ENCODE assay signal across 14 cellular contexts in the genomic region with DNA sequence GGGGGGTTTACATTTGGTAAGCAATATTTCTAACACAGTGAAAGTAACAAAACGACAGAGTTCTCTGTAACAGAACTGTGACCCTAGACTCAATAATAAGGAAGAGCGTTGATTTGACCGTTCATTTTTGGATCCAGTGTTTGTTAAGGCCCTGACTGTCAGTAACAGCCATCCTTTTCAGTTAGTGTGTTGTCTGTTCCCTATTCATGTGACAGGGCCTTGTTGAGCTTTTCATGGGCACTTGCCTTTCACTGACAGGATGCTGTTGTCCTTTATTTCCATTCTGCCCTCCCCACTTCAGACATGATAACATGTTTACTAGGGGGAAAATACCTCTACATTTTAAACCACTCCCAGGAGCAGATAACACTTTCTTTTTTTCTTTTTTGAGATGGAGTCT. TPM values are rescaled to one million over a fixed set of nuclear protein-coding genes. Genes with fewer than 3 reads are reported as not detected.
DNase-seq lines count a peak whose midpoint lies in the region; ATAC-seq and TF ChIP-seq lines count a peak whose summit lies in the region.
"Had no signal": no experiment of that assay in that cellular context is flagged by ENCODE, and none has a peak within 500 bp of the region (broad histone marks: within the 10 kb centered on the region; RNA-seq: fewer than 3 reads in every experiment).

No MANE protein-coding gene starts in this region.

- peaks cover 92% of the 10 kb centered on the region for H3K4me1 Mint-ChIP-seq in HFFc6 (ENCODE audit: low read depth)
- peaks cover 54% of the 10 kb centered on the region for H3K4me1 Mint-ChIP-seq in activated T-helper 17 cell treated with anti-CD3 and anti-CD28 coated beads, Interleukin-2, amount 50 U/mL, for 72 hours

- no peak overlapping the region for H3K4me3 Mint-ChIP-seq in HFFc6
- H3K4me3 Mint-ChIP-seq in activated T-helper 17 cell treated with anti-CD3 and anti-CD28 coated beads, Interleukin-2, amount 50 U/mL, for 72 hours, result peak overlapping the region; percentile 62

- H3K9me3 Mint-ChIP-seq in HFFc6, result no peaks in the 10 kb centered on the region
- no peaks in the 10 kb centered on the region for H3K9me3 Mint-ChIP-seq in activated T-helper 17 cell treated with anti-CD3 and anti-CD28 coated beads, Interleukin-2, amount 50 U/mL, for 72 hours

- H3K36me3 Mint-ChIP-seq in HFFc6 (ENCODE audit: low read depth), result peaks cover 14% of the 10 kb centered on the region
- no peaks in the 10 kb centered on the region for H3K36me3 Mint-ChIP-seq in activated T-helper 17 cell treated with anti-CD3 and anti-CD28 coated beads, Interleukin-2, amount 50 U/mL, for 72 hours (ENCODE audit: low read depth)

- ATAC-seq in activated T-helper 17 cell treated with anti-CD3 and anti-CD28 coated beads, Interleukin-2, amount 50 U/mL, for 72 hours (replicated peaks), result peak; percentile 29
- ATAC-seq in HG03045 (IDR thresholded peaks at IDR 0.05; ENCODE audit: unreplicated experiment), result no peak

- no peak for TF ChIP-seq CTCF in HFFc6 (IDR thresholded peaks at IDR 0.05)

- no peaks in the 10 kb centered on the region for H3K27me3 Mint-ChIP-seq in HFFc6 (ENCODE audit: insufficient read depth)
- H3K27me3 Mint-ChIP-seq in activated T-helper 17 cell treated with anti-CD3 and anti-CD28 coated beads, Interleukin-2, amount 50 U/mL, for 72 hours, result no peaks in the 10 kb centered on the region

- DNase-seq in HFFc6 (no peak), globus pallidus (ENCODE audit: low spot score) (peak; percentile 87), putamen (ENCODE audit: low spot score) (peak; percentile 78), DMS 273 (lab: John Stamatoyannopoulos, UW; ENCODE audit: unreplicated experiment) (no peak), HUDEP-2 (lab: John Stamatoyannopoulos, UW; ENCODE audit: unreplicated experiment in 76 of 76) (no peak)
- no peak for DNase-seq in activated effector memory CD4-positive, alpha-beta T cell treated with anti-CD3 and anti-CD28 coated beads, Interleukin-2, amount 50 U/mL, for 16 hours
- DNase-seq: EL, foreskin fibroblast, NCI-H1092, NCI-H82, right cardiac atrium, SW 1271 had no signal

- H3K27ac Mint-ChIP-seq in HFFc6, result peak overlapping the region; percentile 96
- H3K27ac Mint-ChIP-seq in activated T-helper 17 cell treated with anti-CD3 and anti-CD28 coated beads, Interleukin-2, amount 50 U/mL, for 72 hours, result peak overlapping the region; percentile 40

RNA-seq across cellular contexts. Expression of a gene that starts 45.8 kb away (rescaled TPM):
- 100 to 1,000 TPM; 103 to 124 (median 121) TPM for total RNA-seq in HFFc6 (2021; fragmentation: NEBNext Ultra II Directional; extraction: Animal tissue kit (Norgen Biotek cat#: 25700))
- 10 to 100 TPM; 26.4 to 54.9 TPM for total RNA-seq in activated T-helper 17 cell treated with anti-CD3 and anti-CD28 coated beads, Interleukin-2, amount 50 U/mL, for 72 hours

Comparison
In these comparisons a context has a peak if more than half of its experiments do, and no peak if none do; other contexts are left out.
1. DNase-seq: peak in globus pallidus (single experiment) and putamen (single experiment); none in HFFc6 (single experiment), activated effector memory CD4-positive, alpha-beta T cell treated with anti-CD3 and anti-CD28 coated beads, Interleukin-2, amount 50 U/mL, for 16 hours (single experiment), DMS 273 (single experiment) and HUDEP-2 (0 of 76).